Comparison of ENCODE assay signal across 16 cellular contexts in genomic region chr18:48836231-48836805, GRCh38.
A peak's percentile ranks its signal among the peaks of the same experiment; 100 is the strongest.
DNase-seq lines count a peak whose midpoint lies in the region; ATAC-seq and TF ChIP-seq lines count a peak whose summit lies in the region.
"Had no signal": no experiment of that assay in that cellular context is flagged by ENCODE, and none has a peak within 500 bp of the region (broad histone marks: within the 10 kb centered on the region; RNA-seq: fewer than 3 reads in every experiment).

No MANE protein-coding gene starts in this region.

- ATAC-seq in CD4-positive, alpha-beta T cell (ENCODE audit: poor library complexity), result no peak
- ATAC-seq in central memory CD8-positive, alpha-beta T cell (replicated peaks; ENCODE audit: extremely low read depth, poor library complexity, severe bottlenecking), result no peak
- ATAC-seq in GM18909 (IDR thresholded peaks at IDR 0.05; ENCODE audit: poor library complexity, unreplicated experiment), result no peak
- ATAC-seq: esophagus mucosa, pancreas had no signal

- POLR2A ChIA-PET in CD4-positive, alpha-beta T cell (lab: Charles Lee), result no interaction called here

- H3K9me3 ChIP-seq in CD4-positive, alpha-beta T cell (ENCODE audit: control insufficient read depth, low read length), result no peaks in the 10 kb centered on the region
- H3K9me3 ChIP-seq: pancreas had no signal

- no peaks in the 10 kb centered on the region for H3K36me3 Mint-ChIP-seq in CD4-positive, alpha-beta T cell (ENCODE audit: low read depth)
- H3K36me3 Mint-ChIP-seq in HFFc6 (ENCODE audit: low read depth), result peaks cover 22% of the 10 kb centered on the region
- H3K36me3 Mint-ChIP-seq in central memory CD8-positive, alpha-beta T cell (ENCODE audit: insufficient read depth), result peaks cover 24% of the 10 kb centered on the region
- peaks cover 6% of the 10 kb centered on the region for H3K36me3 Mint-ChIP-seq in osteocyte (ENCODE audit: unreplicated experiment)
- H3K36me3 Mint-ChIP-seq: activated naive CD4-positive, alpha-beta T cell treated with anti-CD3 and anti-CD28 coated beads, Interleukin-2, amount 50 U/mL, for 24 hours had no signal

- CTCF ChIA-PET in CD4-positive, alpha-beta T cell (lab: Charles Lee), result no interaction called here

- intact Hi-C loops in CD4-positive, alpha-beta T cell (cut with DNase I, micrococcal nuclease), result no loop called here

- H3K27ac Mint-ChIP-seq in CD4-positive, alpha-beta T cell, result no peak overlapping the region
- H3K27ac Mint-ChIP-seq in HFFc6 (peak overlapping the region; percentile 21; the same call in 1 of the 2 replicates), osteocyte (ENCODE audit: unreplicated experiment) (peak overlapping the region; percentile 14)
- peak overlapping the region; percentile 96 for H3K27ac Mint-ChIP-seq in central memory CD8-positive, alpha-beta T cell (ENCODE audit: low read depth)
- H3K27ac Mint-ChIP-seq: activated naive CD4-positive, alpha-beta T cell treated with anti-CD3 and anti-CD28 coated beads, Interleukin-2, amount 50 U/mL, for 24 hours had no signal

- peaks cover 90% of the 10 kb centered on the region for H3K4me1 Mint-ChIP-seq in CD4-positive, alpha-beta T cell (ENCODE audit: low read depth)
- peaks cover 80% of the 10 kb centered on the region for H3K4me1 Mint-ChIP-seq in HFFc6 (ENCODE audit: low read depth)
- H3K4me1 Mint-ChIP-seq in central memory CD8-positive, alpha-beta T cell, result peaks cover 98% of the 10 kb centered on the region
- H3K4me1 Mint-ChIP-seq in osteocyte (ENCODE audit: unreplicated experiment), result peaks cover 86% of the 10 kb centered on the region

- H3K27me3 ChIP-seq in CD4-positive, alpha-beta T cell (ENCODE audit: control insufficient read depth, insufficient read depth, low read length), result no peaks in the 10 kb centered on the region
- H3K27me3 ChIP-seq: pancreas had no signal

- DNase-seq in CD4-positive, alpha-beta T cell, result no peak
- DNase-seq in HFFc6, result no peak
- DNase-seq in central memory CD8-positive, alpha-beta T cell (ENCODE audit: low spot score in 2 of 2), result no peak
- no peak for DNase-seq in osteocyte (ENCODE audit: extremely low spot score, unreplicated experiment)
- DNase-seq in NCI-H774 (lab: John Stamatoyannopoulos, UW), result no peak
- DNase-seq in UCSD-AML1 (lab: John Stamatoyannopoulos, UW; ENCODE audit: unreplicated experiment), result no peak
- DNase-seq: activated CD4-positive, CD25-positive, alpha-beta regulatory T cell; NCI-H1105 treated with DMSO at 0.1 percent for 48 hours; NCI-H2107; NCI-H524 treated with DMSO at 0.1 percent for 48 hours; SHP77; stimulated activated CD4-positive, alpha-beta T cell treated with anti-CD3 and anti-CD28 coated beads, Interleukin-1b, Interleukin-23, amount 100 ng/mL, for 48 hours had no signal

- H3K9me3 Mint-ChIP-seq in CD4-positive, alpha-beta T cell, result no peaks in the 10 kb centered on the region
- H3K9me3 Mint-ChIP-seq in HFFc6, result no peaks in the 10 kb centered on the region
- no peaks in the 10 kb centered on the region for H3K9me3 Mint-ChIP-seq in central memory CD8-positive, alpha-beta T cell
- no peaks in the 10 kb centered on the region for H3K9me3 Mint-ChIP-seq in osteocyte (ENCODE audit: unreplicated experiment)
- H3K9me3 Mint-ChIP-seq: activated naive CD4-positive, alpha-beta T cell treated with anti-CD3 and anti-CD28 coated beads, Interleukin-2, amount 50 U/mL, for 24 hours had no signal

- H3K27me3 Mint-ChIP-seq in CD4-positive, alpha-beta T cell, result no peaks in the 10 kb centered on the region
- H3K27me3 Mint-ChIP-seq in HFFc6 (ENCODE audit: insufficient read depth) (peaks cover 14% of the 10 kb centered on the region), osteocyte (ENCODE audit: unreplicated experiment) (no peaks in the 10 kb centered on the region)
- H3K27me3 Mint-ChIP-seq in central memory CD8-positive, alpha-beta T cell, result no peaks in the 10 kb centered on the region
- H3K27me3 Mint-ChIP-seq: activated naive CD4-positive, alpha-beta T cell treated with anti-CD3 and anti-CD28 coated beads, Interleukin-2, amount 50 U/mL, for 24 hours had no signal

- peak overlapping the region; percentile 25 for H3K4me3 Mint-ChIP-seq in CD4-positive, alpha-beta T cell
- H3K4me3 Mint-ChIP-seq in HFFc6 (no peak overlapping the region), osteocyte (ENCODE audit: unreplicated experiment) (no peak overlapping the region)
- peak overlapping the region; percentile 93 for H3K4me3 Mint-ChIP-seq in central memory CD8-positive, alpha-beta T cell
- H3K4me3 Mint-ChIP-seq: activated naive CD4-positive, alpha-beta T cell treated with anti-CD3 and anti-CD28 coated beads, Interleukin-2, amount 50 U/mL, for 24 hours had no signal

- no peak overlapping the region for H3K27ac ChIP-seq in CD4-positive, alpha-beta T cell (ENCODE audit: low read depth, low read length)
- H3K27ac ChIP-seq: pancreas had no signal

- no peak for TF ChIP-seq CTCF in CD4-positive, alpha-beta T cell (IDR thresholded peaks at IDR 0.05)
- TF ChIP-seq CTCF in HFFc6 (IDR thresholded peaks at IDR 0.05), result no peak
- TF ChIP-seq CTCF in osteocyte (IDR thresholded peaks at IDR 0.05), result no peak

Comparison
In these comparisons a context has a peak if more than half of its experiments do, and no peak if none do; other contexts are left out.
1. H3K4me3 Mint-ChIP-seq: peak in CD4-positive, alpha-beta T cell (single experiment) and central memory CD8-positive, alpha-beta T cell (single experiment); none in HFFc6 (single experiment) and osteocyte (single experiment).